Comparison of ENCODE assay signal across 8 cellular contexts in genomic region chr5:157471709-157472108, GRCh38. TPM values are rescaled to one million over a fixed set of nuclear protein-coding genes. Genes with fewer than 3 reads are reported as not detected.
DNase-seq lines count a peak whose midpoint lies in the region; ATAC-seq and TF ChIP-seq lines count a peak whose summit lies in the region.

No MANE protein-coding gene starts in this region.

- H3K27ac Mint-ChIP-seq in activated naive CD4-positive, alpha-beta T cell treated with anti-CD3 and anti-CD28 coated beads for 36 hours: no peak overlapping the region
- H3K27ac Mint-ChIP-seq in mesothelial cell of epicardium: no peak overlapping the region

- no peak for TF ChIP-seq POLR2A in NB4 (IDR thresholded peaks at IDR 0.05; ENCODE audit: extremely low read depth, insufficient read length)
- TF ChIP-seq POLR2A in body of pancreas (IDR thresholded peaks at IDR 0.05): no peak

- 93 to 100% methylated on average over 1 of the region's 1 CpG for WGBS in body of pancreas, 2 donors

- ATAC-seq in body of pancreas: no peak
- no peak for ATAC-seq in HG03521 (IDR thresholded peaks at IDR 0.05; ENCODE audit: unreplicated experiment)
- no peak for ATAC-seq in HG02970 (IDR thresholded peaks at IDR 0.05; ENCODE audit: low FRiP score, unreplicated experiment)

- H3K27me3 Mint-ChIP-seq in activated naive CD4-positive, alpha-beta T cell treated with anti-CD3 and anti-CD28 coated beads for 36 hours (ENCODE audit: low read depth): no peaks in the 10 kb centered on the region
- H3K27me3 Mint-ChIP-seq in mesothelial cell of epicardium (ENCODE audit: low read depth): no peaks in the 10 kb centered on the region

- H3K4me1 ChIP-seq in body of pancreas: no peaks in the 10 kb centered on the region

- peak; percentile 49 for DNase-seq in activated naive CD4-positive, alpha-beta T cell treated with anti-CD3 and anti-CD28 coated beads for 36 hours
- no peak for DNase-seq in activated naive CD4-positive, alpha-beta T cell treated with anti-CD3 and anti-CD28 coated beads, Interleukin-2, amount 50 U/mL, for 16 hours
- DNase-seq in NB4 (ENCODE audit: low read depth) (peak; percentile 42), body of pancreas (no peak), mesothelial cell of epicardium (ENCODE audit: low spot score in 2 of 2, unreplicated experiment in 2 of 2) (no peak), epidermal melanocyte (ENCODE audit: insufficient read length, low spot score) (no peak)

- H3K4me3 Mint-ChIP-seq in activated naive CD4-positive, alpha-beta T cell treated with anti-CD3 and anti-CD28 coated beads for 36 hours: no peak overlapping the region
- H3K4me3 Mint-ChIP-seq in mesothelial cell of epicardium: no peak overlapping the region

- no peaks in the 10 kb centered on the region for H3K9me3 Mint-ChIP-seq in activated naive CD4-positive, alpha-beta T cell treated with anti-CD3 and anti-CD28 coated beads for 36 hours
- H3K9me3 Mint-ChIP-seq in mesothelial cell of epicardium: no peaks in the 10 kb centered on the region

- intact Hi-C loops in activated naive CD4-positive, alpha-beta T cell treated with anti-CD3 and anti-CD28 coated beads for 36 hours (cut with micrococcal nuclease): loop anchor here (1.0 kb wide), 2 partner anchors 40 to 143 kb away; no protein-coding TSS in a partner anchor
- intact Hi-C loops in body of pancreas (cut with DNase I): loop anchor here (10.0 kb wide), 1 partner anchor 147 kb away; no protein-coding TSS in a partner anchor

- TF ChIP-seq CTCF in NB4 (IDR thresholded peaks at IDR 0.05; ENCODE audit: low read depth, low read length) (peak; percentile 44), body of pancreas (IDR thresholded peaks at IDR 0.05) (peak in 4 of 7 experiments; percentile 12 to 36 (median 33)), mesothelial cell of epicardium (IDR thresholded peaks at IDR 0.05; ENCODE audit: unreplicated experiment) (peak; percentile 44)

- H3K9me3 ChIP-seq in body of pancreas: no peaks in the 10 kb centered on the region

- no peak overlapping the region for H3K4me3 ChIP-seq in NB4 (ENCODE audit: low read depth, low read length)
- no peak overlapping the region for H3K4me3 ChIP-seq in body of pancreas

- no peak overlapping the region for H3K27ac ChIP-seq in body of pancreas

- peaks cover 16% of the 10 kb centered on the region for H3K36me3 Mint-ChIP-seq in activated naive CD4-positive, alpha-beta T cell treated with anti-CD3 and anti-CD28 coated beads for 36 hours (ENCODE audit: low read depth)
- H3K36me3 Mint-ChIP-seq in mesothelial cell of epicardium: no peaks in the 10 kb centered on the region

- no peaks in the 10 kb centered on the region for H3K4me1 Mint-ChIP-seq in activated naive CD4-positive, alpha-beta T cell treated with anti-CD3 and anti-CD28 coated beads for 36 hours (ENCODE audit: low read depth)
- H3K4me1 Mint-ChIP-seq in mesothelial cell of epicardium: no peaks in the 10 kb centered on the region

- H3K36me3 ChIP-seq in body of pancreas (replicated peaks in 1 of 2; ENCODE audit: insufficient read depth in 1 of 2, low read depth in 2 of 2): no peaks in the 10 kb centered on the region

- no peaks in the 10 kb centered on the region for H3K27me3 ChIP-seq in body of pancreas

- CTCF ChIA-PET in activated naive CD4-positive, alpha-beta T cell treated with anti-CD3 and anti-CD28 coated beads for 36 hours (lab: Charles Lee): interaction anchor here (0.6 to 3.9 kb wide), 29 partner anchors 9 to 346 kb away, joined by 3 to 76 read pairs (median 4); partner anchors contain the start of gene NIPAL4

RNA-seq across cellular contexts. Expression of gene NIPAL4, which starts 11.7 kb away (rescaled TPM):
- 10 to 100 TPM; 10.1 TPM for total RNA-seq in activated naive CD4-positive, alpha-beta T cell treated with anti-CD3 and anti-CD28 coated beads for 36 hours
- total RNA-seq in body of pancreas (not detected), mesothelial cell of epicardium (0.18 to 0.49 TPM (median 0.40 TPM) in 3 replicates)

Comparison
In these comparisons a context has a peak if more than half of its experiments do, and no peak if none do; other contexts are left out.
1. DNase-seq: peak in activated naive CD4-positive, alpha-beta T cell treated with anti-CD3 and anti-CD28 coated beads for 36 hours (single experiment) and NB4 (single experiment); none in activated naive CD4-positive, alpha-beta T cell treated with anti-CD3 and anti-CD28 coated beads, Interleukin-2, amount 50 U/mL, for 16 hours (single experiment), body of pancreas (0 of 4), mesothelial cell of epicardium (0 of 2) and epidermal melanocyte (single experiment).
2. Peak in every context shown above with its lines, with median percentiles within 50 percentile points of each other: CTCF ChIP-seq.